Comparison of ENCODE assay signal across 23 cellular contexts in genomic region chr12:57902371-57903042, GRCh38. TPM values are rescaled to one million over a fixed set of nuclear protein-coding genes. Genes with fewer than 3 reads are reported as not detected.
DNase-seq lines count a peak whose midpoint lies in the region; ATAC-seq and TF ChIP-seq lines count a peak whose summit lies in the region.
"Had no signal": no experiment of that assay in that cellular context is flagged by ENCODE, and none has a peak within 500 bp of the region (broad histone marks: within the 10 kb centered on the region; RNA-seq: fewer than 3 reads in every experiment).

No MANE protein-coding gene starts in this region.

- no peak overlapping the region for H3K4me3 Mint-ChIP-seq in activated B cell treated with CpG ODN at 0.5 μM for 24 hours
- no peak overlapping the region for H3K4me3 Mint-ChIP-seq in stimulated activated naive B cell treated with anti-CD40 and anti-IgM and Interleukin-4, amounts not matched to agents 10 μg/mL and 1 μg/mL and 100 μg/mL, for 72 hours
- H3K4me3 Mint-ChIP-seq: central memory CD8-positive, alpha-beta T cell had no signal

- TF ChIP-seq CTCF in activated B cell treated with CpG ODN at 0.5 μM for 24 hours (IDR thresholded peaks at IDR 0.05): no peak

- intact Hi-C loops in activated B cell treated with CpG ODN at 0.5 μM for 24 hours (cut with micrococcal nuclease): no loop called here

- ATAC-seq in activated B cell treated with CpG ODN at 0.5 μM for 24 hours (ENCODE audit: low read depth) (no peak), HG02759 (IDR thresholded peaks at IDR 0.05; ENCODE audit: unreplicated experiment) (no peak), GM18868 (IDR thresholded peaks at IDR 0.05; ENCODE audit: unreplicated experiment) (no peak), left lobe of liver (no peak), HG03442 (IDR thresholded peaks at IDR 0.05; ENCODE audit: unreplicated experiment) (no peak)
- no peak for ATAC-seq in stimulated activated naive B cell treated with anti-CD40 and anti-IgM and Interleukin-4, amounts not matched to agents 10 μg/mL and 1 μg/mL and 100 μg/mL, for 72 hours (replicated peaks)
- ATAC-seq: left colon had no signal

- no peak for DNase-seq in activated B cell treated with CpG ODN at 0.5 μM for 24 hours
- DNase-seq in kidney glomerular epithelial cell (lab: John Stamatoyannopoulos, UW): peak; percentile 2
- no peak for DNase-seq in stimulated activated naive B cell treated with anti-CD40 and anti-IgM and Interleukin-4, amounts not matched to agents 10 μg/mL and 1 μg/mL and 100 μg/mL, for 72 hours
- DNase-seq in left lobe of liver (ENCODE audit: low spot score): no peak
- DNase-seq: activated CD4-positive, alpha-beta T cell treated with anti-CD3 and anti-CD28 coated beads, Interleukin-2, amount 50 U/mL, for 1 hour; activated effector memory CD4-positive, alpha-beta T cell treated with anti-CD3 and anti-CD28 coated beads, Interleukin-2, amount 50 U/mL, for 16 hours; DMS79; effector memory CD4-positive, alpha-beta T cell; glutamatergic neuron; Karpas-422; left colon; NCI-H1436; NCI-H510A treated with DMSO at 0.1 percent for 48 hours; stimulated activated CD4-positive, alpha-beta T cell treated with anti-CD3 and anti-CD28 coated beads, Interleukin-4, amount 100 ng/mL, for 4 hours; stomach; T-helper 1 cell had no signal

- CTCF ChIA-PET in activated B cell treated with CpG ODN at 0.5 μM for 24 hours (lab: Charles Lee): interaction anchor here (0.9 to 5.8 kb wide), 6 partner anchors 70 to 147 kb away, joined by 3 to 96 read pairs (median 4); no protein-coding TSS in a partner anchor

- H3K27ac Mint-ChIP-seq in activated B cell treated with CpG ODN at 0.5 μM for 24 hours: peak overlapping the region; percentile 8
- H3K27ac Mint-ChIP-seq in stimulated activated naive B cell treated with anti-CD40 and anti-IgM and Interleukin-4, amounts not matched to agents 10 μg/mL and 1 μg/mL and 100 μg/mL, for 72 hours: peak overlapping the region; percentile 32

- no peaks in the 10 kb centered on the region for H3K36me3 Mint-ChIP-seq in activated B cell treated with CpG ODN at 0.5 μM for 24 hours (ENCODE audit: low read depth)
- H3K36me3 Mint-ChIP-seq in stimulated activated naive B cell treated with anti-CD40 and anti-IgM and Interleukin-4, amounts not matched to agents 10 μg/mL and 1 μg/mL and 100 μg/mL, for 72 hours: no peaks in the 10 kb centered on the region

- H3K9me3 ChIP-seq in KOPT-K1 (ENCODE audit: insufficient read depth, low read length, poor library complexity, severe bottlenecking): no peaks in the 10 kb centered on the region
- H3K9me3 ChIP-seq: esophagus muscularis mucosa, neutrophil, stomach had no signal

- H3K9me3 Mint-ChIP-seq in activated B cell treated with CpG ODN at 0.5 μM for 24 hours: no peaks in the 10 kb centered on the region
- H3K9me3 Mint-ChIP-seq in stimulated activated naive B cell treated with anti-CD40 and anti-IgM and Interleukin-4, amounts not matched to agents 10 μg/mL and 1 μg/mL and 100 μg/mL, for 72 hours: no peaks in the 10 kb centered on the region
- H3K9me3 Mint-ChIP-seq: central memory CD8-positive, alpha-beta T cell had no signal

- H3K36me3 ChIP-seq in KOPT-K1 (ENCODE audit: insufficient read depth, low read length): no peaks in the 10 kb centered on the region
- H3K36me3 ChIP-seq: esophagus muscularis mucosa, neutrophil, stomach had no signal

- H3K27ac ChIP-seq in KOPT-K1 (ENCODE audit: low read depth, low read length, poor library complexity, severe bottlenecking): peak overlapping the region; percentile 29
- H3K27ac ChIP-seq: esophagus muscularis mucosa, neutrophil, stomach had no signal

- H3K4me1 Mint-ChIP-seq in activated B cell treated with CpG ODN at 0.5 μM for 24 hours: peaks cover 36% of the 10 kb centered on the region
- peaks cover 22 to 26% of the 10 kb centered on the region in 2 donors for H3K4me1 Mint-ChIP-seq in stimulated activated naive B cell treated with anti-CD40 and anti-IgM and Interleukin-4, amounts not matched to agents 10 μg/mL and 1 μg/mL and 100 μg/mL, for 72 hours

- peaks cover 5% of the 10 kb centered on the region for H3K27me3 Mint-ChIP-seq in activated B cell treated with CpG ODN at 0.5 μM for 24 hours
- peaks cover 5 to 12% of the 10 kb centered on the region in 2 donors for H3K27me3 Mint-ChIP-seq in stimulated activated naive B cell treated with anti-CD40 and anti-IgM and Interleukin-4, amounts not matched to agents 10 μg/mL and 1 μg/mL and 100 μg/mL, for 72 hours

- POLR2A ChIA-PET in activated B cell treated with CpG ODN at 0.5 μM for 24 hours (lab: Charles Lee): interaction anchor here (2.4 to 3.7 kb wide), 2 partner anchors 57 to 67 kb away, joined by 14 to 18 read pairs; no protein-coding TSS in a partner anchor

RNA-seq across cellular contexts. Expression of gene ATP23, which starts 38.9 kb away (rescaled TPM):
- 3.0 and 3.9 TPM in 2 replicates for total RNA-seq in activated B cell treated with CpG ODN at 0.5 μM for 24 hours
- total RNA-seq in left lobe of liver: 4.0 TPM

RNA-seq across cellular contexts. Expression of gene CTDSP2, which starts 56.0 kb away (rescaled TPM):
- total RNA-seq in activated B cell treated with CpG ODN at 0.5 μM for 24 hours: 73.2 and 81.5 TPM in 2 replicates
- 86.3 TPM for total RNA-seq in left lobe of liver
